1 cellular context compared by ENCODE assay signal in the genomic region with DNA sequence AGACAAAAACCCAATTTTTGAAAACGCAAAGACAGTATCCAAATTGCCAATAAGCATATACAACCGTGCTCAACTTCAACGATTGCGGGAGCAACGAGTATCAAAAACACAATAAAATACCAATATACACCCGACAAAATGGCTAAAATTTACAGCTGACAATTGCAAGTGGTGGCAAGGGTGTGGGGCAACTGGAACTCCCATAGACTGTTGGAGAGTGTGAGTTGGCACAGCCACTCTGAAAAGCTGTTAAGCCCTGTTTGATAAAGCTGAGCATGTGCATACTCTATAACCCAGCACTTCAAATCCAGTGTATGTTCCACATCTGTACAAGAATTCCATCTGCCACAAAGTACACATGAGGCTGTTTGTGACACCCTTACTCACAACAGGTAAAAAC.
TF ChIP-seq lines count a peak whose summit lies in the region.

No MANE protein-coding gene starts in this region.

TF ChIP-seq in K562, 482 proteins besides CTCF, POLR2A, EP300 and RAD21:
- TF ChIP-seq, protein P1, sequence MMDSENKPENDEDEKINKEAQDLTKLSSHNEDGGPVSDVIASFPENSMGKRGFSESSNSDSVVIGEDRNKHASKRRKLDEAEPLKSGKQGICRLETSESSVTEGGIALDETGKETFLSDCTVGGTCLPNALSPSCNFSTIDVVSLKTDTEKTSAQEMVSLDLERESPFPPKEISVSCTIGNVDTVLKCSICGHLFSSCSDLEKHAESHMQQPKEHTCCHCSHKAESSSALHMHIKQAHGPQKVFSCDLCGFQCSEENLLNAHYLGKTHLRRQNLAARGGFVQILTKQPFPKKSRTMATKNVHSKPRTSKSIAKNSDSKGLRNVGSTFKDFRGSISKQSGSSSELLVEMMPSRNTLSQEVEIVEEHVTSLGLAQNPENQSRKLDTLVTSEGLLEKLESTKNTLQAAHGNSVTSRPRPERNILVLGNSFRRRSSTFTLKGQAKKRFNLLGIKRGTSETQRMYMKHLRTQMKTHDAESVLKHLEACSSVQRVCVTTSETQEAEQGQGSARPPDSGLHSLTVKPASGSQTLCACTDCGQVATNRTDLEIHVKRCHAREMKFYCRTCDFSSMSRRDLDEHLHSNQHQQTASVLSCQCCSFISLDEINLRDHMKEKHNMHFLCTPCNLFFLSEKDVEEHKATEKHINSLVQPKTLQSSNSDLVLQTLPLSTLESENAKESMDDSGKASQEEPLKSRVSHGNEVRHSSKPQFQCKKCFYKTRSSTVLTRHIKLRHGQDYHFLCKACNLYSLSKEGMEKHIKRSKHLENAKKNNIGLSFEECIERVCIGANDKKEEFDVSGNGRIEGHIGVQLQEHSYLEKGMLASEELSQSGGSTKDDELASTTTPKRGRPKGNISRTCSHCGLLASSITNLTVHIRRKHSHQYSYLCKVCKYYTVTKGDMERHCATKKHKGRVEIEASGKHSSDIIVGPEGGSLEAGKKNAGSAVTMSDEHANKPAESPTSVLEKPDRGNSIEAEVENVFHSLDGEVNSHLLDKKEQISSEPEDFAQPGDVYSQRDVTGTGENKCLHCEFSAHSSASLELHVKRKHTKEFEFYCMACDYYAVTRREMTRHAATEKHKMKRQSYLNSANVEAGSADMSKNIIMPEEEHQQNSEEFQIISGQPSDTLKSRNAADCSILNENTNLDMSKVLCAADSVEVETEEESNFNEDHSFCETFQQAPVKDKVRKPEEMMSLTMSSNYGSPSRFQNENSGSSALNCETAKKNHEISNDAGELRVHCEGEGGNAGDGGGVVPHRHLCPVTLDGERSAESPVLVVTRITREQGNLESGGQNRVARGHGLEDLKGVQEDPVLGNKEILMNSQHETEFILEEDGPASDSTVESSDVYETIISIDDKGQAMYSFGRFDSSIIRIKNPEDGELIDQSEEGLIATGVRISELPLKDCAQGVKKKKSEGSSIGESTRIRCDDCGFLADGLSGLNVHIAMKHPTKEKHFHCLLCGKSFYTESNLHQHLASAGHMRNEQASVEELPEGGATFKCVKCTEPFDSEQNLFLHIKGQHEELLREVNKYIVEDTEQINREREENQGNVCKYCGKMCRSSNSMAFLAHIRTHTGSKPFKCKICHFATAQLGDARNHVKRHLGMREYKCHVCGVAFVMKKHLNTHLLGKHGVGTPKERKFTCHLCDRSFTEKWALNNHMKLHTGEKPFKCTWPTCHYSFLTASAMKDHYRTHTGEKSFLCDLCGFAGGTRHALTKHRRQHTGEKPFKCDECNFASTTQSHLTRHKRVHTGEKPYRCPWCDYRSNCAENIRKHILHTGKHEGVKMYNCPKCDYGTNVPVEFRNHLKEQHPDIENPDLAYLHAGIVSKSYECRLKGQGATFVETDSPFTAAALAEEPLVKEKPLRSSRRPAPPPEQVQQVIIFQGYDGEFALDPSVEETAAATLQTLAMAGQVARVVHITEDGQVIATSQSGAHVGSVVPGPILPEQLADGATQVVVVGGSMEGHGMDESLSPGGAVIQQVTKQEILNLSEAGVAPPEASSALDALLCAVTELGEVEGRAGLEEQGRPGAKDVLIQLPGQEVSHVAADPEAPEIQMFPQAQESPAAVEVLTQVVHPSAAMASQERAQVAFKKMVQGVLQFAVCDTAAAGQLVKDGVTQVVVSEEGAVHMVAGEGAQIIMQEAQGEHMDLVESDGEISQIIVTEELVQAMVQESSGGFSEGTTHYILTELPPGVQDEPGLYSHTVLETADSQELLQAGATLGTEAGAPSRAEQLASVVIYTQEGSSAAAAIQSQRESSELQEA (IDR thresholded peaks at IDR 0.05; ENCODE audit: low read depth) = peak; percentile 66
- TF ChIP-seq CBX3 (IDR thresholded peaks at IDR 0.05; ENCODE audit: borderline replicate concordance in 1 of 2, low read length in 2 of 2) = peak in 1 of 2 experiments; percentile 56; a peak in 1 of 3 replicates
- no peak for TF ChIP-seq ZNF695 (CRISPR knock-in tag; IDR thresholded peaks at IDR 0.05)
- peak; percentile 87 for TF ChIP-seq ZFP36 (IDR thresholded peaks at IDR 0.05; ENCODE audit: low read depth, low read length, partially characterized antibody)
- TF ChIP-seq, protein P2, sequence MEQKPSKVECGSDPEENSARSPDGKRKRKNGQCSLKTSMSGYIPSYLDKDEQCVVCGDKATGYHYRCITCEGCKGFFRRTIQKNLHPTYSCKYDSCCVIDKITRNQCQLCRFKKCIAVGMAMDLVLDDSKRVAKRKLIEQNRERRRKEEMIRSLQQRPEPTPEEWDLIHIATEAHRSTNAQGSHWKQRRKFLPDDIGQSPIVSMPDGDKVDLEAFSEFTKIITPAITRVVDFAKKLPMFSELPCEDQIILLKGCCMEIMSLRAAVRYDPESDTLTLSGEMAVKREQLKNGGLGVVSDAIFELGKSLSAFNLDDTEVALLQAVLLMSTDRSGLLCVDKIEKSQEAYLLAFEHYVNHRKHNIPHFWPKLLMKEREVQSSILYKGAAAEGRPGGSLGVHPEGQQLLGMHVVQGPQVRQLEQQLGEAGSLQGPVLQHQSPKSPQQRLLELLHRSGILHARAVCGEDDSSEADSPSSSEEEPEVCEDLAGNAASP (IDR thresholded peaks at IDR 0.05) = no peak
- TF ChIP-seq SMARCC2 (IDR thresholded peaks at IDR 0.05; ENCODE audit: low read depth) = no peak
- TF ChIP-seq TRIM28 (IDR thresholded peaks at IDR 0.05) = peak; percentile 51; the same call in 1 of the 2 replicates
- peak; percentile 94 for TF ChIP-seq RBM25 (IDR thresholded peaks at IDR 0.05; ENCODE audit: low read depth, low read length, severe bottlenecking)
